Comparison of ENCODE assay signal across 1 cellular context in genomic region chr5:141906972-141907371, GRCh38.
TF ChIP-seq lines count a peak whose summit lies in the region.

No MANE protein-coding gene starts in this region.

TF ChIP-seq in K562, 482 proteins besides CTCF, POLR2A, EP300 and RAD21 (continued from another document):
- TF ChIP-seq CBFA2T3 (IDR thresholded peaks at IDR 0.05), result peak; percentile 74
- no peak for TF ChIP-seq POLR2G (IDR thresholded peaks at IDR 0.05; ENCODE audit: low read depth, low read length)
- TF ChIP-seq ARID1B (IDR thresholded peaks at IDR 0.05), result peak; percentile 80
- TF ChIP-seq NCOR1 (IDR thresholded peaks at IDR 0.05), result peak; percentile 44; the same call in 1 of the 2 replicates
- no peak for TF ChIP-seq ASH1L (IDR thresholded peaks at IDR 0.05; ENCODE audit: borderline replicate concordance, low read depth, partially characterized antibody)
- TF ChIP-seq ZNF609 (CRISPR knock-in tag; IDR thresholded peaks at IDR 0.05; ENCODE audit: borderline replicate concordance), result no peak
- peak; percentile 49; the same call in 1 of the 2 replicates for TF ChIP-seq CBFA2T2 (conservative IDR thresholded peaks at IDR 0.05)
- TF ChIP-seq POLR2AphosphoS5 (IDR thresholded peaks at IDR 0.05; ENCODE audit: control insufficient read depth, insufficient read depth, low read depth, low read length), result no peak
- TF ChIP-seq MAFK (IDR thresholded peaks at IDR 0.05; ENCODE audit: low read length), result peak; percentile 15; the same call in 1 of the 2 replicates
- no peak for TF ChIP-seq ZNF436 (CRISPR knock-in tag; IDR thresholded peaks at IDR 0.05)
- TF ChIP-seq HMBOX1 (IDR thresholded peaks at IDR 0.05), result no peak
- no peak for TF ChIP-seq STAT5A (IDR thresholded peaks at IDR 0.05; ENCODE audit: borderline replicate concordance, low read length)
- peak; percentile 51 for TF ChIP-seq MTA2 (IDR thresholded peaks at IDR 0.05; ENCODE audit: low read depth)
- no peak for TF ChIP-seq ZBTB5 (IDR thresholded peaks at IDR 0.05)
- TF ChIP-seq USF1 (CRISPR knock-in tag; IDR thresholded peaks at IDR 0.05), result no peak
- no peak for TF ChIP-seq ZFPM2 (CRISPR knock-in tag; IDR thresholded peaks at IDR 0.05)
- no peak for TF ChIP-seq ARID3A (IDR thresholded peaks at IDR 0.05; ENCODE audit: borderline replicate concordance, low read depth, low read length)
- no peak for TF ChIP-seq ZNF212 (CRISPR knock-in tag; IDR thresholded peaks at IDR 0.05)
- TF ChIP-seq HDAC1 (IDR thresholded peaks at IDR 0.05), result no peak
- no peak for TF ChIP-seq CEBPZ (IDR thresholded peaks at IDR 0.05; ENCODE audit: borderline replicate concordance, low read depth, low read length)
- peak; percentile 31; the same call in 1 of the 2 replicates for TF ChIP-seq C11orf30 (IDR thresholded peaks at IDR 0.05; ENCODE audit: low read depth)
- TF ChIP-seq ZNF408 (CRISPR knock-in tag; IDR thresholded peaks at IDR 0.05; ENCODE audit: low read depth), result no peak
- TF ChIP-seq TOE1 (IDR thresholded peaks at IDR 0.05; ENCODE audit: borderline replicate concordance), result no peak
- TF ChIP-seq TOE1 (CRISPR knock-in tag; IDR thresholded peaks at IDR 0.05; ENCODE audit: borderline replicate concordance, low read depth), result no peak
- TF ChIP-seq SIX5 (IDR thresholded peaks at IDR 0.05; ENCODE audit: borderline replicate concordance in 1 of 2, insufficient read depth in 1 of 2, low read depth in 1 of 2, low read length in 2 of 2), result no peak
- TF ChIP-seq SMARCA4 (IDR thresholded peaks at IDR 0.05), result peak; percentile 34; the same call in 1 of the 2 replicates
- no peak for TF ChIP-seq ZBTB33 (CRISPR knock-in tag; IDR thresholded peaks at IDR 0.05)
- TF ChIP-seq TCF3 (CRISPR knock-in tag; IDR thresholded peaks at IDR 0.05), result peak; percentile 74
- no peak for TF ChIP-seq RCOR1 (IDR thresholded peaks at IDR 0.05; ENCODE audit: borderline replicate concordance in 1 of 2, low read depth in 2 of 2, low read length in 2 of 2)
- TF ChIP-seq ZNF445 (CRISPR knock-in tag; IDR thresholded peaks at IDR 0.05; ENCODE audit: low read depth), result no peak
- no peak for TF ChIP-seq KDM2B (CRISPR knock-in tag; IDR thresholded peaks at IDR 0.05)
- no peak for TF ChIP-seq COPS2 (conservative IDR thresholded peaks at IDR 0.05)
- no peak for TF ChIP-seq STAG1 (CRISPR knock-in tag; IDR thresholded peaks at IDR 0.05; ENCODE audit: borderline replicate concordance)
- peak in 1 of 2 experiments; percentile 19; a peak in 1 of 4 replicates for TF ChIP-seq TBL1XR1 (IDR thresholded peaks at IDR 0.05; ENCODE audit: low read length in 2 of 2)
- TF ChIP-seq MAFF (IDR thresholded peaks at IDR 0.05; ENCODE audit: low read length), result peak; percentile 15; the same call in 1 of the 2 replicates
- TF ChIP-seq EGR1 (conservative IDR thresholded peaks at IDR 0.05), result no peak
- no peak for TF ChIP-seq ARNT (IDR thresholded peaks at IDR 0.05)
- TF ChIP-seq CREB5 (CRISPR knock-in tag; IDR thresholded peaks at IDR 0.05), result no peak
- TF ChIP-seq JUN (IDR thresholded peaks at IDR 0.05; ENCODE audit: borderline replicate concordance, low read depth, low read length), result no peak
- no peak for TF ChIP-seq JUN (CRISPR knock-in tag; IDR thresholded peaks at IDR 0.05; ENCODE audit: borderline replicate concordance)
- no peak for TF ChIP-seq KLF13 (tag; IDR thresholded peaks at IDR 0.05; ENCODE audit: borderline replicate concordance, low read depth)
- no peak for TF ChIP-seq KHSRP (IDR thresholded peaks at IDR 0.05)
- TF ChIP-seq SAFB (IDR thresholded peaks at IDR 0.05; ENCODE audit: borderline replicate concordance, low read depth, low read length), result no peak
